Comparison of ENCODE assay signal across 8 cellular contexts in the genomic region with DNA sequence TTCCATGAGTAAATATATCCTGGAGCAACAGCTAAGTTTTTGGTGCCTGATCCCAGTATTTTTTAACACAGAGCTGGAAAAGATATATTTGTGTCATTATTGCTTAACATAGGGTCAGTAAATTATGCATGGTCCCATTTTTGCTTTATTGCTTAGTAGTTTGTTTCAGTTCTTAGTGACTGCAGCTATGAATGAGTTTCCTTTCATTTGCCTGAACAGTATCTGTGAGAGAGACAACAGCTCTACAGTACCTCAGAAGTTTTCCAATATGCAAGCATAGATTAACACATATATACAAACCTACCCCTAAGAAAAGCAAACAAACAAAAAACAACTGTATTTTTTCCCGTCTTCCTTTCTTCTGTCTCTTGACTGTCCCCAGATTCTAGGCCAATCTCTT.
"Had no signal": no experiment of that assay in that cellular context is flagged by ENCODE, and none has a peak within 500 bp of the region (broad histone marks: within the 10 kb centered on the region; RNA-seq: fewer than 3 reads in every experiment).

No MANE protein-coding gene starts in this region.

- DNase-seq: GOT3, H7, HFFc6, IMR-90, KG1 had no signal

- H3K9me3 ChIP-seq: HAP-1 had no signal

- H3K4me1 ChIP-seq: HAP-1 had no signal

- ATAC-seq: HCT116, K562 had no signal

- H3K36me3 ChIP-seq: HAP-1 had no signal

- H3K4me3 ChIP-seq: HAP-1, K562 had no signal
